In genomic region chr7:42460148-42460547, GRCh38 we compare ENCODE assay signal across 28 cellular contexts.
"Had no signal": no experiment of that assay in that cellular context is flagged by ENCODE, and none has a peak within 500 bp of the region (broad histone marks: within the 10 kb centered on the region; RNA-seq: fewer than 3 reads in every experiment).

No MANE protein-coding gene starts in this region.

- H3K36me3 ChIP-seq: colonic mucosa, esophagus squamous epithelium, gastrocnemius medialis, gastroesophageal sphincter, heart left ventricle, heart right ventricle had no signal

- H3K27ac Mint-ChIP-seq: dendritic cell treated with granulocyte-macrophage colony-stimulating factor and Interleukin-4, amounts not matched to agents 40 ng/mL and 50 ng/mL, for 4 days; effector memory CD8-positive, alpha-beta T cell; endodermal cell had no signal

- H3K4me3 Mint-ChIP-seq: dendritic cell treated with granulocyte-macrophage colony-stimulating factor and Interleukin-4, amounts not matched to agents 40 ng/mL and 50 ng/mL, for 4 days; effector memory CD8-positive, alpha-beta T cell; endodermal cell had no signal

- FAIRE-seq: colon, endometrium, endothelial cell of umbilical vein, frontal cortex had no signal

- H3K9me3 ChIP-seq: colonic mucosa, esophagus squamous epithelium, gastrocnemius medialis, gastroesophageal sphincter had no signal

- H3K9me3 Mint-ChIP-seq: dendritic cell treated with granulocyte-macrophage colony-stimulating factor and Interleukin-4, amounts not matched to agents 40 ng/mL and 50 ng/mL, for 4 days had no signal

- ATAC-seq: effector memory CD8-positive, alpha-beta T cell; esophagus mucosa; foreskin keratinocyte; gastrocnemius medialis; gastroesophageal sphincter; heart left ventricle; heart right ventricle had no signal

- DNase-seq: colonic mucosa; cortex of kidney; dermis blood vessel endothelial cell; dorsolateral prefrontal cortex; effector CD4-positive, alpha-beta T cell; effector CD8-positive, alpha-beta T cell; effector memory CD4-positive, alpha-beta T cell; effector memory CD8-positive, alpha-beta T cell; endodermal cell; erythroblast; esophagus squamous epithelium; foreskin fibroblast; foreskin melanocyte; gastrocnemius medialis; glutamatergic neuron; head of caudate nucleus; heart left ventricle; heart right ventricle had no signal

- H3K27me3 Mint-ChIP-seq: dendritic cell treated with granulocyte-macrophage colony-stimulating factor and Interleukin-4, amounts not matched to agents 40 ng/mL and 50 ng/mL, for 4 days; effector memory CD8-positive, alpha-beta T cell had no signal

- H3K4me3 ChIP-seq: colonic mucosa, coronary artery, dorsolateral prefrontal cortex, esophagus squamous epithelium, gastrocnemius medialis, gastroesophageal sphincter, heart left ventricle, heart right ventricle had no signal

- H3K4me1 Mint-ChIP-seq: endodermal cell had no signal

- H3K27ac ChIP-seq: colonic mucosa, coronary artery, dorsolateral prefrontal cortex, epithelial cell of prostate, esophagus squamous epithelium, foreskin keratinocyte, gastrocnemius medialis, gastroesophageal sphincter, heart left ventricle, heart right ventricle had no signal

- H3K27me3 ChIP-seq: colonic mucosa, dorsolateral prefrontal cortex, esophagus squamous epithelium, gastrocnemius medialis, gastroesophageal sphincter, heart left ventricle, heart right ventricle had no signal

- H3K4me1 ChIP-seq: colonic mucosa, esophagus squamous epithelium, foreskin keratinocyte, gastrocnemius medialis, gastroesophageal sphincter, heart left ventricle had no signal
